ENCODE assay signal across 21 cellular contexts in genomic region chr2:39401319-39401718, GRCh38. TPM values are rescaled to one million over a fixed set of nuclear protein-coding genes. Genes with fewer than 3 reads are reported as not detected.
DNase-seq lines count a peak whose midpoint lies in the region; ATAC-seq and TF ChIP-seq lines count a peak whose summit lies in the region.
"Had no signal": no experiment of that assay in that cellular context is flagged by ENCODE, and none has a peak within 500 bp of the region (broad histone marks: within the 10 kb centered on the region; RNA-seq: fewer than 3 reads in every experiment).

No MANE protein-coding gene starts in this region.

- H3K27me3 ChIP-seq in cardiac muscle cell (no peaks in the 10 kb centered on the region), subcutaneous abdominal adipose tissue (ENCODE audit: control insufficient read depth in 5 of 5, insufficient read depth in 4 of 5, low read length in 5 of 5) (no peaks in the 10 kb centered on the region)

- CTCF ChIA-PET in WTC11 (lab: Charles Lee), result interaction anchor here (0.7 to 1.0 kb wide), 3 partner anchors 12 to 54 kb away, joined by 3 read pairs; no protein-coding TSS in a partner anchor

- DNase-seq in cardiac muscle cell (ENCODE audit: low read depth in 1 of 2, low spot score in 1 of 2) (no peak), Right ventricle myocardium superior (no peak), WTC11 (ENCODE audit: low spot score) (no peak), occipital lobe (lab: John Stamatoyannopoulos, UW) (no peak), nucleus accumbens (lab: John Stamatoyannopoulos, UW) (no peak)
- DNase-seq: AML-193, C1 segment of cervical spinal cord, DMS53, GDM1, HFFc6, KG1, NCI-H1105, NCI-H146, NCI-H2029 treated with DMSO at 0.1 percent for 48 hours, NCI-H2171 treated with DMSO at 0.1 percent for 48 hours, NCI-H524 treated with DMSO at 0.1 percent for 48 hours, NCI-H82 had no signal

- H3K4me3 ChIP-seq in cardiac muscle cell, result no peak overlapping the region
- H3K4me3 ChIP-seq in subcutaneous abdominal adipose tissue (ENCODE audit: low read depth in 1 of 5, low read length in 5 of 5), result no peak overlapping the region

- H3K9me3 Mint-ChIP-seq in WTC11, result no peaks in the 10 kb centered on the region
- no peaks in the 10 kb centered on the region for H3K9me3 Mint-ChIP-seq in nephron
- H3K9me3 Mint-ChIP-seq: HFFc6 had no signal

- H3K27ac Mint-ChIP-seq in WTC11, result peak overlapping the region; percentile 84; the same call in 1 of the 2 replicates
- peak overlapping the region in 2 of 3 experiments; percentile 6 to 55 for H3K27ac Mint-ChIP-seq in nephron
- H3K27ac Mint-ChIP-seq: HFFc6 had no signal

- H3K27ac ChIP-seq in cardiac muscle cell (peak overlapping the region; percentile 6), subcutaneous abdominal adipose tissue (ENCODE audit: low read depth, low read length) (peak overlapping the region; percentile 52)

- H3K27me3 Mint-ChIP-seq in WTC11 (ENCODE audit: low read depth) (no peaks in the 10 kb centered on the region), nephron (ENCODE audit: low read depth) (no peaks in the 10 kb centered on the region)

- H3K9me3 ChIP-seq in cardiac muscle cell (ENCODE audit: low read depth) (no peaks in the 10 kb centered on the region), subcutaneous abdominal adipose tissue (ENCODE audit: control insufficient read depth in 5 of 5, low read length in 5 of 5) (no peaks in the 10 kb centered on the region)

- H3K4me3 Mint-ChIP-seq in WTC11 (no peak overlapping the region), nephron (no peak overlapping the region)
- H3K4me3 Mint-ChIP-seq: HFFc6 had no signal

- intact Hi-C loops in Right ventricle myocardium superior (cut with DNase I), result no loop called here

- POLR2A ChIA-PET in WTC11 (lab: Charles Lee), result interaction anchor here (0.8 kb wide), 1 partner anchor 83 kb away, joined by 3 read pairs; no protein-coding TSS in a partner anchor

- H3K4me1 ChIP-seq in cardiac muscle cell (ENCODE audit: low read depth) (peaks cover 37% of the 10 kb centered on the region), subcutaneous abdominal adipose tissue (ENCODE audit: control insufficient read depth in 5 of 5, insufficient read depth in 5 of 5, low read length in 5 of 5) (peaks cover 0 to 44% (median 32%) of the 10 kb centered on the region in 5 donors)

- H3K36me3 Mint-ChIP-seq in WTC11 (no peaks in the 10 kb centered on the region; the same call in 1 of the 2 replicates), nephron (ENCODE audit: low read depth) (peaks cover 11% of the 10 kb centered on the region)

- H3K36me3 ChIP-seq in cardiac muscle cell, result no peaks in the 10 kb centered on the region
- no peaks in the 10 kb centered on the region for H3K36me3 ChIP-seq in subcutaneous abdominal adipose tissue (ENCODE audit: control insufficient read depth in 5 of 5, insufficient read depth in 5 of 5, low read length in 5 of 5)

- no peak for TF ChIP-seq CTCF in cardiac muscle cell (IDR thresholded peaks at IDR 0.05; ENCODE audit: low read depth, low read length)
- TF ChIP-seq CTCF in WTC11 (IDR thresholded peaks at IDR 0.05), result no peak
- TF ChIP-seq CTCF in nephron (IDR thresholded peaks at IDR 0.05; ENCODE audit: unreplicated experiment in 3 of 3), result no peak

- ATAC-seq in Right ventricle myocardium superior (ENCODE audit: poor library complexity), result no peak
- ATAC-seq in WTC11, result peak; percentile 56
- no peak for ATAC-seq in GM19324 (IDR thresholded peaks at IDR 0.05; ENCODE audit: low FRiP score, unreplicated experiment)
- ATAC-seq: Panc1 had no signal

- H3K4me1 Mint-ChIP-seq in WTC11 (peaks cover 68% of the 10 kb centered on the region), nephron (peaks cover 47% of the 10 kb centered on the region)

- H3K9ac ChIP-seq in subcutaneous abdominal adipose tissue (ENCODE audit: low read length in 5 of 5), result no peak overlapping the region

TF ChIP-seq in WTC11, 78 proteins besides CTCF, POLR2A, EP300 and RAD21:
- TF ChIP-seq NFE2L1 (CRISPR knock-in tag; IDR thresholded peaks at IDR 0.05), result no peak
- TF ChIP-seq, protein P1, sequence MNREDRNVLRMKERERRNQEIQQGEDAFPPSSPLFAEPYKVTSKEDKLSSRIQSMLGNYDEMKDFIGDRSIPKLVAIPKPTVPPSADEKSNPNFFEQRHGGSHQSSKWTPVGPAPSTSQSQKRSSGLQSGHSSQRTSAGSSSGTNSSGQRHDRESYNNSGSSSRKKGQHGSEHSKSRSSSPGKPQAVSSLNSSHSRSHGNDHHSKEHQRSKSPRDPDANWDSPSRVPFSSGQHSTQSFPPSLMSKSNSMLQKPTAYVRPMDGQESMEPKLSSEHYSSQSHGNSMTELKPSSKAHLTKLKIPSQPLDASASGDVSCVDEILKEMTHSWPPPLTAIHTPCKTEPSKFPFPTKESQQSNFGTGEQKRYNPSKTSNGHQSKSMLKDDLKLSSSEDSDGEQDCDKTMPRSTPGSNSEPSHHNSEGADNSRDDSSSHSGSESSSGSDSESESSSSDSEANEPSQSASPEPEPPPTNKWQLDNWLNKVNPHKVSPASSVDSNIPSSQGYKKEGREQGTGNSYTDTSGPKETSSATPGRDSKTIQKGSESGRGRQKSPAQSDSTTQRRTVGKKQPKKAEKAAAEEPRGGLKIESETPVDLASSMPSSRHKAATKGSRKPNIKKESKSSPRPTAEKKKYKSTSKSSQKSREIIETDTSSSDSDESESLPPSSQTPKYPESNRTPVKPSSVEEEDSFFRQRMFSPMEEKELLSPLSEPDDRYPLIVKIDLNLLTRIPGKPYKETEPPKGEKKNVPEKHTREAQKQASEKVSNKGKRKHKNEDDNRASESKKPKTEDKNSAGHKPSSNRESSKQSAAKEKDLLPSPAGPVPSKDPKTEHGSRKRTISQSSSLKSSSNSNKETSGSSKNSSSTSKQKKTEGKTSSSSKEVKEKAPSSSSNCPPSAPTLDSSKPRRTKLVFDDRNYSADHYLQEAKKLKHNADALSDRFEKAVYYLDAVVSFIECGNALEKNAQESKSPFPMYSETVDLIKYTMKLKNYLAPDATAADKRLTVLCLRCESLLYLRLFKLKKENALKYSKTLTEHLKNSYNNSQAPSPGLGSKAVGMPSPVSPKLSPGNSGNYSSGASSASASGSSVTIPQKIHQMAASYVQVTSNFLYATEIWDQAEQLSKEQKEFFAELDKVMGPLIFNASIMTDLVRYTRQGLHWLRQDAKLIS (CRISPR knock-in tag; IDR thresholded peaks at IDR 0.05; ENCODE audit: borderline replicate concordance), result 0 out of 2 replicates have a peak, but pooled peaks have one; percentile 29
TF ChIP-seq in WTC11: peak in this region for 1.

RNA-seq across cellular contexts. Expression of gene MAP4K3, which starts 35.8 kb away (rescaled TPM):
- 43.5 and 56.7 TPM in 2 replicates for total RNA-seq in cardiac muscle cell
- polyA plus RNA-seq in cardiac muscle cell, result 29.2 and 34.6 TPM in 2 replicates
- total RNA-seq in Right ventricle myocardium superior, result 37.8 TPM
- total RNA-seq in WTC11 (2021), result 51.6 to 73.2 TPM (median 65.2 TPM) in 3 replicates
- 122 TPM for total RNA-seq in occipital lobe
